Comparison of ENCODE assay signal across 8 cellular contexts in the genomic region with DNA sequence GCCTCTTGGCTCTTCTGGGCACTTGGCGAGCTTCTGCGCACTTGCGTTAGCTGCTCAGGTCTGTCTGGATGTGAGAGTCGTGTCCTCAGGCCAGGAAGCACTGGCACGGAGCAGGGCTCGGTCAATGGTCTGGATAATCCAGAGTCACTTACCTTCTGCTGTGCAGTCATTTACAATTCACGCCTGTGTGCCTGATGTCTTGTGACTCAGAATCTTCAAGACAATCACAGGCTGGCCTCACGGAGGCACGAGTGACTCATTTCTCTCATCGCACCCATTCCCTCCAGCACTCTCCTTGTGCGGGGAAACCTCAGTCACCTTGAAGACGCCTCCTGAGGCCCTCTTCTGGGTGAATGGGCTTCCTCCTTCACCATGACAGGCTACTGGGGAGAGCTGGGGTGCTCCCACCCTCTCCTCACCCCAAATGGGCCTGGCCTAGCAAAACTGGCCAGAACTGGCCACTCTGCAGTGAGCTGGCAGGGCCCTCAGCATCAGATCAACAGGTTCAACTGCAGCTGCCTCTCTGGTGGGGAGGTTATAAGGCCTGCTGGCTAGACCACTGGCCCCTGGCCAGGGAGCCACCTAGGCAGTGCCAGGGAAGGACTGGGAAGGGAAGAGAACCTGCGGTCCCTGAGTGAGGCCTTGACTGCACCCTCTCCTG. TPM values are rescaled to one million over a fixed set of nuclear protein-coding genes. Genes with fewer than 3 reads are reported as not detected.
DNase-seq lines count a peak whose midpoint lies in the region; ATAC-seq and TF ChIP-seq lines count a peak whose summit lies in the region.

No MANE protein-coding gene starts in this region.

- H2AFZ ChIP-seq in GM23248: no peak overlapping the region

- H3K4me1 ChIP-seq in GM23248 (ENCODE audit: insufficient read depth) (peaks cover 34% of the 10 kb centered on the region), liver (ENCODE audit: control insufficient read depth in 4 of 4, insufficient read depth in 4 of 4, low read length in 3 of 4) (peaks cover 14 to 40% (median 34%) of the 10 kb centered on the region in 4 donors)

- TF ChIP-seq CTCF in 22Rv1 (IDR thresholded peaks at IDR 0.05) (no peak), liver (IDR thresholded peaks at IDR 0.05; ENCODE audit: low read depth, low read length, missing input control) (peak; percentile 2)

- H3K4me3 ChIP-seq in GM23248: peak overlapping the region; percentile 76
- peak overlapping the region in 2 of 3 donors; percentile 49 to 89 for H3K4me3 ChIP-seq in liver (ENCODE audit: low read depth in 1 of 3, low read length in 3 of 3)

- CTCF ChIA-PET in T-cell (lab: Charles Lee): no interaction called here

- H3K4me1 Mint-ChIP-seq in T-cell: peaks cover 25 to 42% (median 38%) of the 10 kb centered on the region in 3 donors

- peak overlapping the region; percentile 60 to 79 (median 76) for H3K4me3 Mint-ChIP-seq in T-cell

- in situ Hi-C loops in GM23248 (cut with MboI): no loop called here

- H3K9me2 ChIP-seq in GM23248 (ENCODE audit: insufficient read depth): no peaks in the 10 kb centered on the region

- peak in 1 of 4 experiments; percentile 8 for ATAC-seq in T-cell (replicated peaks in 1 of 4)
- no peak for ATAC-seq in HG03442 (IDR thresholded peaks at IDR 0.05; ENCODE audit: unreplicated experiment)
- no peak for ATAC-seq in HG03025 (IDR thresholded peaks at IDR 0.05; ENCODE audit: low FRiP score, unreplicated experiment)

- H3F3A ChIP-seq in GM23248 (ENCODE audit: insufficient read depth): peaks cover 31% of the 10 kb centered on the region

- H3K36me3 ChIP-seq in GM23248 (ENCODE audit: low read depth) (no peaks in the 10 kb centered on the region), liver (ENCODE audit: control insufficient read depth in 4 of 4, insufficient read depth in 3 of 4, low read depth in 1 of 4, low read length in 3 of 4) (peaks cover 0 to 3% (median under 1%) of the 10 kb centered on the region in 4 donors)

- H3K27ac Mint-ChIP-seq in T-cell: peak overlapping the region; percentile 77 to 90

- peaks cover 37% of the 10 kb centered on the region for H3K79me2 ChIP-seq in GM23248 (ENCODE audit: insufficient read depth)

- peak overlapping the region; percentile 94 for H3K27ac ChIP-seq in 22Rv1
- H3K27ac ChIP-seq in GM23248: peak overlapping the region; percentile 94
- peak overlapping the region; percentile 95 to 98 for H3K27ac ChIP-seq in liver (ENCODE audit: low read depth in 1 of 2, low read length in 2 of 2)

- POLR2A ChIA-PET in T-cell (lab: Charles Lee): no interaction called here

- no peaks in the 10 kb centered on the region for H4K20me1 ChIP-seq in GM23248 (ENCODE audit: insufficient read depth)

- H3K27me3 Mint-ChIP-seq in T-cell: no peaks in the 10 kb centered on the region

- H3K9ac ChIP-seq in GM23248 (peak overlapping the region; percentile 81), liver (ENCODE audit: low read depth in 1 of 2, low read length in 2 of 2) (no peak overlapping the region)

- H3K9me3 ChIP-seq in GM23248 (ENCODE audit: low read depth) (no peaks in the 10 kb centered on the region), liver (ENCODE audit: control insufficient read depth in 4 of 4, low read length in 3 of 4) (no peaks in the 10 kb centered on the region)

- H3K4me2 ChIP-seq in GM23248 (ENCODE audit: unreplicated experiment): peak overlapping the region; percentile 82

- DNase-seq in GM23248 (peak; percentile 98), T-cell (peak in 14 of 34 experiments; percentile 9 to 54 (median 22)), astrocyte of the hippocampus (ENCODE audit: low read depth, low spot score) (peak; percentile 90)
- peak; percentile 67 to 82 (median 71) for DNase-seq in stimulated activated CD4-positive, alpha-beta T cell treated with anti-CD3 and anti-CD28 coated beads, TNF-alpha, amount 100 ng/mL, for 48 hours (ENCODE audit: low read depth in 3 of 3)

- H3K27me3 ChIP-seq in GM23248 (replicated peaks; ENCODE audit: insufficient read depth) (no peaks in the 10 kb centered on the region), liver (ENCODE audit: control insufficient read depth in 4 of 4, insufficient read depth in 4 of 4, low read length in 3 of 4) (no peaks in the 10 kb centered on the region)

- no peaks in the 10 kb centered on the region for H3K9me3 Mint-ChIP-seq in T-cell

- WGBS in GM23248 (ENCODE audit: low coverage in 1 of 2, low lambda C conversion rate in 2 of 2, missing lambda C conversion rate in 2 of 2), 2 experiments: 14 to 19% methylated on average over 12 to 13 of the region's 13 CpGs
- WGBS in liver: 82% methylated on average over 13 of the region's 13 CpGs

- no peak for TF ChIP-seq RAD21 in liver (IDR thresholded peaks at IDR 0.05)

- no peaks in the 10 kb centered on the region for H3K36me3 Mint-ChIP-seq in T-cell

TF ChIP-seq in liver, 16 proteins besides CTCF, POLR2A, EP300 and RAD21 (continues in another document):
- TF ChIP-seq SP1 (IDR thresholded peaks at IDR 0.05) (no peak), NR2F2 (IDR thresholded peaks at IDR 0.05) (no peak), JUND (IDR thresholded peaks at IDR 0.05) (no peak), RXRA (IDR thresholded peaks at IDR 0.05) (no peak), HNF4A (conservative IDR thresholded peaks at IDR 0.05) (no peak), YY1 (IDR thresholded peaks at IDR 0.05) (no peak), HNF4G (IDR thresholded peaks at IDR 0.05) (no peak), GABPA (IDR thresholded peaks at IDR 0.05 in 1 of 2, conservative IDR thresholded peaks at IDR 0.05 in 1 of 2) (no peak), EGR1 (IDR thresholded peaks at IDR 0.05; ENCODE audit: low read depth in 2 of 2) (no peak), FOXA1 (IDR thresholded peaks at IDR 0.05) (no peak), FOXA2 (IDR thresholded peaks at IDR 0.05) (no peak)
- TF ChIP-seq, protein P1, sequence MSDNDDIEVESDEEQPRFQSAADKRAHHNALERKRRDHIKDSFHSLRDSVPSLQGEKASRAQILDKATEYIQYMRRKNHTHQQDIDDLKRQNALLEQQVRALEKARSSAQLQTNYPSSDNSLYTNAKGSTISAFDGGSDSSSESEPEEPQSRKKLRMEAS (IDR thresholded peaks at IDR 0.05): no peak
- TF ChIP-seq, protein P2, sequence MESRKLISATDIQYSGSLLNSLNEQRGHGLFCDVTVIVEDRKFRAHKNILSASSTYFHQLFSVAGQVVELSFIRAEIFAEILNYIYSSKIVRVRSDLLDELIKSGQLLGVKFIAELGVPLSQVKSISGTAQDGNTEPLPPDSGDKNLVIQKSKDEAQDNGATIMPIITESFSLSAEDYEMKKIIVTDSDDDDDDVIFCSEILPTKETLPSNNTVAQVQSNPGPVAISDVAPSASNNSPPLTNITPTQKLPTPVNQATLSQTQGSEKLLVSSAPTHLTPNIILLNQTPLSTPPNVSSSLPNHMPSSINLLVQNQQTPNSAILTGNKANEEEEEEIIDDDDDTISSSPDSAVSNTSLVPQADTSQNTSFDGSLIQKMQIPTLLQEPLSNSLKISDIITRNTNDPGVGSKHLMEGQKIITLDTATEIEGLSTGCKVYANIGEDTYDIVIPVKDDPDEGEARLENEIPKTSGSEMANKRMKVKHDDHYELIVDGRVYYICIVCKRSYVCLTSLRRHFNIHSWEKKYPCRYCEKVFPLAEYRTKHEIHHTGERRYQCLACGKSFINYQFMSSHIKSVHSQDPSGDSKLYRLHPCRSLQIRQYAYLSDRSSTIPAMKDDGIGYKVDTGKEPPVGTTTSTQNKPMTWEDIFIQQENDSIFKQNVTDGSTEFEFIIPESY (IDR thresholded peaks at IDR 0.05): no peak
- TF ChIP-seq, protein P3, sequence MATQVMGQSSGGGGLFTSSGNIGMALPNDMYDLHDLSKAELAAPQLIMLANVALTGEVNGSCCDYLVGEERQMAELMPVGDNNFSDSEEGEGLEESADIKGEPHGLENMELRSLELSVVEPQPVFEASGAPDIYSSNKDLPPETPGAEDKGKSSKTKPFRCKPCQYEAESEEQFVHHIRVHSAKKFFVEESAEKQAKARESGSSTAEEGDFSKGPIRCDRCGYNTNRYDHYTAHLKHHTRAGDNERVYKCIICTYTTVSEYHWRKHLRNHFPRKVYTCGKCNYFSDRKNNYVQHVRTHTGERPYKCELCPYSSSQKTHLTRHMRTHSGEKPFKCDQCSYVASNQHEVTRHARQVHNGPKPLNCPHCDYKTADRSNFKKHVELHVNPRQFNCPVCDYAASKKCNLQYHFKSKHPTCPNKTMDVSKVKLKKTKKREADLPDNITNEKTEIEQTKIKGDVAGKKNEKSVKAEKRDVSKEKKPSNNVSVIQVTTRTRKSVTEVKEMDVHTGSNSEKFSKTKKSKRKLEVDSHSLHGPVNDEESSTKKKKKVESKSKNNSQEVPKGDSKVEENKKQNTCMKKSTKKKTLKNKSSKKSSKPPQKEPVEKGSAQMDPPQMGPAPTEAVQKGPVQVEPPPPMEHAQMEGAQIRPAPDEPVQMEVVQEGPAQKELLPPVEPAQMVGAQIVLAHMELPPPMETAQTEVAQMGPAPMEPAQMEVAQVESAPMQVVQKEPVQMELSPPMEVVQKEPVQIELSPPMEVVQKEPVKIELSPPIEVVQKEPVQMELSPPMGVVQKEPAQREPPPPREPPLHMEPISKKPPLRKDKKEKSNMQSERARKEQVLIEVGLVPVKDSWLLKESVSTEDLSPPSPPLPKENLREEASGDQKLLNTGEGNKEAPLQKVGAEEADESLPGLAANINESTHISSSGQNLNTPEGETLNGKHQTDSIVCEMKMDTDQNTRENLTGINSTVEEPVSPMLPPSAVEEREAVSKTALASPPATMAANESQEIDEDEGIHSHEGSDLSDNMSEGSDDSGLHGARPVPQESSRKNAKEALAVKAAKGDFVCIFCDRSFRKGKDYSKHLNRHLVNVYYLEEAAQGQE (IDR thresholded peaks at IDR 0.05): no peak

RNA-seq across cellular contexts. Expression of gene CAPN15, which starts 1.9 kb away (rescaled TPM):
- total RNA-seq in GM23248 (2014; rRNA removed; shearing (Covaris generic)): 68.0 and 69.4 TPM in 2 replicates
- polyA plus RNA-seq in GM23248 (2016; fragmentation: Nextera tagmentation; extraction: Ambion mirVana) (5.4 and 5.7 TPM in 2 replicates), liver (10 to 100 TPM in 1 of 2 donors, 1 to 10 TPM in 1; 5.9 to 17.0 TPM)
- total RNA-seq in T-cell (10 to 100 TPM; 61.7 to 89.0 (median 82.7) TPM), liver (10 to 100 TPM; 26.2 to 37.2 TPM)

RNA-seq across cellular contexts. Expression of gene PRR35, which starts 34.5 kb away (rescaled TPM):
- not detected in 2 replicates for total RNA-seq in GM23248 (2014; rRNA removed; shearing (Covaris generic))
- polyA plus RNA-seq in GM23248 (2016; fragmentation: Nextera tagmentation; extraction: Ambion mirVana) (not detected in 2 replicates), liver (not detected)
- total RNA-seq in T-cell (not detected), liver (not detected)

RNA-seq across cellular contexts. Expression of gene NHLRC4, which starts 41.2 kb away (rescaled TPM):
- 0.11 and 0.13 TPM in 2 replicates for total RNA-seq in GM23248 (2014; rRNA removed; shearing (Covaris generic))
- polyA plus RNA-seq in GM23248 (2016; fragmentation: Nextera tagmentation; extraction: Ambion mirVana) (0.20 TPM in 1 of 2 replicates, not detected in the other), liver (under 1 TPM in 1 of 2 donors, not detected in 1; 0.17 TPM)
- total RNA-seq in T-cell (1 to 10 TPM; 1.3 to 5.0 (median 3.6) TPM), liver (1 to 10 TPM in 1 of 2 donors, under 1 TPM in 1; 0.25 to 7.0 TPM)

RNA-seq across cellular contexts. Expression of gene PIGQ, which starts 44.1 kb away (rescaled TPM):
- total RNA-seq in GM23248 (2014; rRNA removed; shearing (Covaris generic)): 35.0 and 43.5 TPM in 2 replicates
- polyA plus RNA-seq in GM23248 (2016; fragmentation: Nextera tagmentation; extraction: Ambion mirVana): 31.6 and 33.9 TPM in 2 replicates
- total RNA-seq in T-cell: 10 to 100 TPM; 38.2 to 86.9 (median 63.1) TPM
- 100 to 1,000 TPM in 1 of 2 donors, 10 to 100 TPM in 1; 16.8 to 144 TPM for total RNA-seq in liver
- 10 to 100 TPM; 18.9 to 22.4 TPM for polyA plus RNA-seq in liver
